ENCODE assay signal across 15 cellular contexts in the genomic region with DNA sequence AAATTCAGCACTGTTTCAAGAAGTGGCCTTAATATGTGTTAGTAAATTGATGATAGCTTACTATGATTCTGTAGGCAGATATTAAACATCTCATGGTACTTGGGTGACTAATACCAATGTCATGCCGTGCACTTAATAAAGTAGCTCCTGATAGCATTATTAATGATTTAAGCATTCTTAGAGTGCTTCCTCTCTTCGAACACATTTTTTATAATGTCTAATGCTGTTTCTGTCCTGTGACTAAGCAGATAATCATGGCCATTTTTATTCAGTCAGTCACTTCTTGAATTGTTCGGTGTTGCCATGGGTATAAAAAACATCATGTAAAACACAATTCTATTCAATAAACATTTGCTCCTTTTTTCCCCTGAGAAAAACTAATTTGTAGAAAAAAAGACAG.
DNase-seq lines count a peak whose midpoint lies in the region; ATAC-seq and TF ChIP-seq lines count a peak whose summit lies in the region.
"Had no signal": no experiment of that assay in that cellular context is flagged by ENCODE, and none has a peak within 500 bp of the region (broad histone marks: within the 10 kb centered on the region; RNA-seq: fewer than 3 reads in every experiment).

No MANE protein-coding gene starts in this region.

- H3K56ac ChIP-seq in IMR-90 (ENCODE audit: extremely low read depth, insufficient read depth, low read length): no peak overlapping the region

- H4K8ac ChIP-seq in IMR-90 (ENCODE audit: low read depth in 2 of 2, low read length in 2 of 2): peak overlapping the region in 1 of 2 experiments; percentile 42; a peak in 1 of 4 replicates

- no peak overlapping the region for H3K9ac ChIP-seq in IMR-90 (ENCODE audit: low read depth, low read length)
- H3K9ac ChIP-seq: BLaER1 treated with 17β-estradiol and CSF1 and Interleukin-3, amounts not matched to agents 10 nM and 100 nM had no signal

- ATAC-seq in IMR-90 (ENCODE audit: low read depth): peak; percentile 89
- no peak for ATAC-seq in HG02798 (IDR thresholded peaks at IDR 0.05; ENCODE audit: poor library complexity, unreplicated experiment)

- H2BK5ac ChIP-seq in IMR-90 (ENCODE audit: low read depth, low read length, poor library complexity, severe bottlenecking): peak overlapping the region; percentile 50

- TF ChIP-seq CTCF in AG10803 (conservative IDR thresholded peaks at IDR 0.05; ENCODE audit: low read length): no peak
- TF ChIP-seq CTCF in IMR-90 (conservative IDR thresholded peaks at IDR 0.05; ENCODE audit: low read depth, low read length): no peak
- no peak for TF ChIP-seq CTCF in choroid plexus epithelial cell (conservative IDR thresholded peaks at IDR 0.05; ENCODE audit: low read depth, low read length)
- TF ChIP-seq CTCF in suprapubic skin (IDR thresholded peaks at IDR 0.05): no peak

- H3K18ac ChIP-seq in IMR-90 (ENCODE audit: low read depth, low read length): 0 out of 2 replicates have a peak overlapping the region, but pooled peaks have one; percentile 41

- no peak overlapping the region for H3K27ac ChIP-seq in IMR-90 (ENCODE audit: insufficient read depth, low read length)
- no peak overlapping the region for H3K27ac ChIP-seq in suprapubic skin
- H3K27ac ChIP-seq: BLaER1 treated with 17β-estradiol and CSF1 and Interleukin-3, amounts not matched to agents 10 nM and 100 nM had no signal

- H3K23ac ChIP-seq in IMR-90 (ENCODE audit: low read depth, low read length): no peak overlapping the region

- H2AFZ ChIP-seq in IMR-90 (replicated peaks; ENCODE audit: low read length, poor library complexity): no peak overlapping the region

- POLR2A ChIA-PET in IMR-90 (lab: Charles Lee; ENCODE audit: unreplicated experiment): no interaction called here

- H3K79me1 ChIP-seq in IMR-90 (ENCODE audit: low read depth in 1 of 2, low read length in 2 of 2): no peaks in the 10 kb centered on the region

- no CpG with 5 or more reads among the region's 3 CpGs for WGBS in IMR-90 (ENCODE audit: extremely low coverage in 2 of 2, insufficient read length in 1 of 2), 2 experiments
- WGBS in suprapubic skin: 49% methylated on average over 3 of the region's 3 CpGs

- no peak for TF ChIP-seq EP300 in suprapubic skin (IDR thresholded peaks at IDR 0.05)

- intact Hi-C loops in IMR-90 (cut with micrococcal nuclease): no loop called here

- no peak overlapping the region for H2BK20ac ChIP-seq in IMR-90 (ENCODE audit: low read depth, low read length)

- no peak overlapping the region; the same call in 1 of the 2 replicates for H4K5ac ChIP-seq in IMR-90 (ENCODE audit: low read depth, low read length)

- no peak overlapping the region for H3K4ac ChIP-seq in IMR-90 (ENCODE audit: low read depth, low read length)

- no peak for TF ChIP-seq RAD21 in IMR-90 (IDR thresholded peaks at IDR 0.05; ENCODE audit: low read length)

- CTCF ChIA-PET in IMR-90 (lab: Yijun Ruan, JAX): no interaction called here

- H3K4me1 ChIP-seq in IMR-90 (ENCODE audit: control insufficient read depth, insufficient read depth, low read length) (peaks cover 2% of the 10 kb centered on the region; the same call in 1 of the 2 replicates), suprapubic skin (no peaks in the 10 kb centered on the region)
- H3K4me1 ChIP-seq: BLaER1 treated with 17β-estradiol and CSF1 and Interleukin-3, amounts not matched to agents 10 nM and 100 nM had no signal

- dilution Hi-C loops in IMR-90 (cut with HindIII; ENCODE audit: low sequenced_read_pairs, unreplicated experiment): no loop called here

- H3K4me3 ChIP-seq in AG10803 (ENCODE audit: low read length) (no peak overlapping the region), IMR-90 (ENCODE audit: insufficient read depth, low read depth, low read length) (no peak overlapping the region), choroid plexus epithelial cell (ENCODE audit: low read depth, low read length) (no peak overlapping the region), suprapubic skin (no peak overlapping the region)
- H3K4me3 ChIP-seq: BLaER1 treated with 17β-estradiol and CSF1 and Interleukin-3, amounts not matched to agents 10 nM and 100 nM had no signal

- peak; percentile 90 for DNase-seq in AG10803 (ENCODE audit: low read depth)
- DNase-seq in IMR-90: peak; percentile 88
- DNase-seq in choroid plexus epithelial cell (ENCODE audit: low read depth): peak; percentile 55
- DNase-seq in kidney tubule cell (ENCODE audit: low spot score): peak; percentile 94
- no peak for DNase-seq in suprapubic skin (ENCODE audit: low spot score in 2 of 2)
- no peak for DNase-seq in putamen (ENCODE audit: low spot score)
- no peak for DNase-seq in NCI-H128 (lab: John Stamatoyannopoulos, UW; ENCODE audit: unreplicated experiment)
- DNase-seq: activated CD4-positive, alpha-beta T cell treated with anti-CD3 and anti-CD28 coated beads, Interleukin-2, amount 50 U/mL, for 4 hours; caudate nucleus; NCI-H2227 treated with DMSO at 0.1 percent for 48 hours; OCI-M1; stimulated activated naive CD4-positive, alpha-beta T cell treated with Interleukin-2 at 50 U/mL for 16 hours; T-helper 2 cell had no signal

- H3K9me3 ChIP-seq in IMR-90 (ENCODE audit: control insufficient read depth, insufficient read depth, low read length): no peaks in the 10 kb centered on the region; the same call in 1 of the 2 replicates
- no peaks in the 10 kb centered on the region for H3K9me3 ChIP-seq in suprapubic skin

- H3K4me2 ChIP-seq in IMR-90 (ENCODE audit: low read depth, low read length): peak overlapping the region; percentile 46; the same call in 1 of the 2 replicates
- H3K4me2 ChIP-seq: BLaER1 treated with 17β-estradiol and CSF1 and Interleukin-3, amounts not matched to agents 10 nM and 100 nM had no signal

- in situ Hi-C loops in IMR-90 (cut with MboI; ENCODE audit: low sequenced_read_pairs): no loop called here

- BruUV-seq in IMR-90 (replicated peaks; lab: Mats Ljungman, UMichigan): no TSS peak

- H4K20me1 ChIP-seq in IMR-90 (ENCODE audit: insufficient read depth, low read length): no peaks in the 10 kb centered on the region
- H4K20me1 ChIP-seq: BLaER1 treated with 17β-estradiol and CSF1 and Interleukin-3, amounts not matched to agents 10 nM and 100 nM had no signal

- H3K9me1 ChIP-seq in IMR-90 (ENCODE audit: insufficient read depth, low read length): no peaks in the 10 kb centered on the region

- H3K27me3 ChIP-seq in IMR-90 (ENCODE audit: control insufficient read depth, insufficient read depth, low read length): no peaks in the 10 kb centered on the region
- H3K27me3 ChIP-seq in suprapubic skin: no peaks in the 10 kb centered on the region
- H3K27me3 ChIP-seq: BLaER1 treated with 17β-estradiol and CSF1 and Interleukin-3, amounts not matched to agents 10 nM and 100 nM had no signal

- no peak overlapping the region for H2BK15ac ChIP-seq in IMR-90 (ENCODE audit: low read depth, low read length)

- H2BK120ac ChIP-seq in IMR-90 (ENCODE audit: low read depth, low read length): peak overlapping the region; percentile 56; the same call in 1 of the 2 replicates

- H2AK9ac ChIP-seq in IMR-90 (replicated peaks; ENCODE audit: low read depth, low read length, poor library complexity): no peak overlapping the region

- H2AK5ac ChIP-seq in IMR-90 (ENCODE audit: low read depth, low read length): no peak overlapping the region

- no peak overlapping the region for H4K91ac ChIP-seq in IMR-90 (ENCODE audit: insufficient read depth, low read depth, low read length)

- TF ChIP-seq POLR2A in IMR-90 (IDR thresholded peaks at IDR 0.05; ENCODE audit: low read depth, low read length) (no peak), suprapubic skin (IDR thresholded peaks at IDR 0.05) (no peak)

- H3K36me3 ChIP-seq in IMR-90 (ENCODE audit: control insufficient read depth, insufficient read depth, low read length) (no peaks in the 10 kb centered on the region), suprapubic skin (no peaks in the 10 kb centered on the region)
- H3K36me3 ChIP-seq: BLaER1 treated with 17β-estradiol and CSF1 and Interleukin-3, amounts not matched to agents 10 nM and 100 nM had no signal

- no peak overlapping the region for H3K14ac ChIP-seq in IMR-90 (replicated peaks; ENCODE audit: low read depth, low read length)

TF ChIP-seq in IMR-90, 13 proteins besides CTCF, POLR2A, EP300 and RAD21:
- no peak for TF ChIP-seq MAFK (IDR thresholded peaks at IDR 0.05; ENCODE audit: low read depth, low read length)
- TF ChIP-seq NFE2L2 (IDR thresholded peaks at IDR 0.05; ENCODE audit: low read depth, low read length): peak; percentile 56
- no peak for TF ChIP-seq MAZ (IDR thresholded peaks at IDR 0.05; ENCODE audit: borderline replicate concordance, low read depth, low read length)
- TF ChIP-seq MXI1 (IDR thresholded peaks at IDR 0.05; ENCODE audit: borderline replicate concordance, low read depth, low read length): no peak
- TF ChIP-seq BHLHE40 (IDR thresholded peaks at IDR 0.05; ENCODE audit: low read depth, low read length): peak; percentile 46; the same call in 1 of the 2 replicates
- TF ChIP-seq RCOR1 (IDR thresholded peaks at IDR 0.05; ENCODE audit: insufficient replicate concordance, low read length): no peak
- TF ChIP-seq FOS (IDR thresholded peaks at IDR 0.05; ENCODE audit: low read depth, low read length): peak; percentile 73
- TF ChIP-seq, protein P1, sequence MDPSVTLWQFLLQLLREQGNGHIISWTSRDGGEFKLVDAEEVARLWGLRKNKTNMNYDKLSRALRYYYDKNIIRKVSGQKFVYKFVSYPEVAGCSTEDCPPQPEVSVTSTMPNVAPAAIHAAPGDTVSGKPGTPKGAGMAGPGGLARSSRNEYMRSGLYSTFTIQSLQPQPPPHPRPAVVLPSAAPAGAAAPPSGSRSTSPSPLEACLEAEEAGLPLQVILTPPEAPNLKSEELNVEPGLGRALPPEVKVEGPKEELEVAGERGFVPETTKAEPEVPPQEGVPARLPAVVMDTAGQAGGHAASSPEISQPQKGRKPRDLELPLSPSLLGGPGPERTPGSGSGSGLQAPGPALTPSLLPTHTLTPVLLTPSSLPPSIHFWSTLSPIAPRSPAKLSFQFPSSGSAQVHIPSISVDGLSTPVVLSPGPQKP (IDR thresholded peaks at IDR 0.05; ENCODE audit: borderline replicate concordance, low read depth, low read length): no peak
- TF ChIP-seq RFX5 (IDR thresholded peaks at IDR 0.05; ENCODE audit: low read depth, low read length): no peak

Comparison
In these comparisons a context has a peak if more than half of its experiments do, and no peak if none do; other contexts are left out.
1. DNase-seq: peak in AG10803 (single experiment), IMR-90 (single experiment), choroid plexus epithelial cell (single experiment) and kidney tubule cell (single experiment); none in suprapubic skin (0 of 2), putamen (single experiment) and NCI-H128 (single experiment).